ENCODE assay signal across 1 cellular context in genomic region chr5:157143127-157143959, GRCh38.
TF ChIP-seq lines count a peak whose summit lies in the region.

No MANE protein-coding gene starts in this region.

TF ChIP-seq in GM12878, 131 proteins besides CTCF, POLR2A, EP300 and RAD21 (continued from another document):
- TF ChIP-seq, protein P1, sequence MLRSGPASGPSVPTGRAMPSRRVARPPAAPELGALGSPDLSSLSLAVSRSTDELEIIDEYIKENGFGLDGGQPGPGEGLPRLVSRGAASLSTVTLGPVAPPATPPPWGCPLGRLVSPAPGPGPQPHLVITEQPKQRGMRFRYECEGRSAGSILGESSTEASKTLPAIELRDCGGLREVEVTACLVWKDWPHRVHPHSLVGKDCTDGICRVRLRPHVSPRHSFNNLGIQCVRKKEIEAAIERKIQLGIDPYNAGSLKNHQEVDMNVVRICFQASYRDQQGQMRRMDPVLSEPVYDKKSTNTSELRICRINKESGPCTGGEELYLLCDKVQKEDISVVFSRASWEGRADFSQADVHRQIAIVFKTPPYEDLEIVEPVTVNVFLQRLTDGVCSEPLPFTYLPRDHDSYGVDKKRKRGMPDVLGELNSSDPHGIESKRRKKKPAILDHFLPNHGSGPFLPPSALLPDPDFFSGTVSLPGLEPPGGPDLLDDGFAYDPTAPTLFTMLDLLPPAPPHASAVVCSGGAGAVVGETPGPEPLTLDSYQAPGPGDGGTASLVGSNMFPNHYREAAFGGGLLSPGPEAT (IDR thresholded peaks at IDR 0.05; ENCODE audit: low read depth), result no peak
- TF ChIP-seq YY1 (IDR thresholded peaks at IDR 0.05; ENCODE audit: low read depth, low read length), result peak; percentile 69
- no peak for TF ChIP-seq IRF4 (IDR thresholded peaks at IDR 0.05; ENCODE audit: low read depth, low read length)
- no peak for TF ChIP-seq IKZF1 (conservative IDR thresholded peaks at IDR 0.05)
- no peak for TF ChIP-seq SP1 (IDR thresholded peaks at IDR 0.05; ENCODE audit: low read depth, low read length)
- TF ChIP-seq, protein P2, sequence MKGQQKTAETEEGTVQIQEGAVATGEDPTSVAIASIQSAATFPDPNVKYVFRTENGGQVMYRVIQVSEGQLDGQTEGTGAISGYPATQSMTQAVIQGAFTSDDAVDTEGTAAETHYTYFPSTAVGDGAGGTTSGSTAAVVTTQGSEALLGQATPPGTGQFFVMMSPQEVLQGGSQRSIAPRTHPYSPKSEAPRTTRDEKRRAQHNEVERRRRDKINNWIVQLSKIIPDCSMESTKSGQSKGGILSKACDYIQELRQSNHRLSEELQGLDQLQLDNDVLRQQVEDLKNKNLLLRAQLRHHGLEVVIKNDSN (IDR thresholded peaks at IDR 0.05; ENCODE audit: borderline replicate concordance, extremely low read length, insufficient read depth, low read depth, low read length), result no peak
- TF ChIP-seq GABPA (IDR thresholded peaks at IDR 0.05; ENCODE audit: low read depth), result no peak
- no peak for TF ChIP-seq E2F8 (IDR thresholded peaks at IDR 0.05; ENCODE audit: low read depth, partially characterized antibody)
- no peak for TF ChIP-seq WRNIP1 (IDR thresholded peaks at IDR 0.05; ENCODE audit: borderline replicate concordance, low read depth, low read length)
- TF ChIP-seq EGR1 (IDR thresholded peaks at IDR 0.05; ENCODE audit: borderline replicate concordance in 1 of 2, low read depth in 2 of 2, low read length in 2 of 2), result no peak
- TF ChIP-seq STAT3 (IDR thresholded peaks at IDR 0.05; ENCODE audit: low read depth, low read length), result no peak
- TF ChIP-seq BCLAF1 (IDR thresholded peaks at IDR 0.05), result no peak
- no peak for TF ChIP-seq ZNF217 (IDR thresholded peaks at IDR 0.05)
- TF ChIP-seq, protein P3, sequence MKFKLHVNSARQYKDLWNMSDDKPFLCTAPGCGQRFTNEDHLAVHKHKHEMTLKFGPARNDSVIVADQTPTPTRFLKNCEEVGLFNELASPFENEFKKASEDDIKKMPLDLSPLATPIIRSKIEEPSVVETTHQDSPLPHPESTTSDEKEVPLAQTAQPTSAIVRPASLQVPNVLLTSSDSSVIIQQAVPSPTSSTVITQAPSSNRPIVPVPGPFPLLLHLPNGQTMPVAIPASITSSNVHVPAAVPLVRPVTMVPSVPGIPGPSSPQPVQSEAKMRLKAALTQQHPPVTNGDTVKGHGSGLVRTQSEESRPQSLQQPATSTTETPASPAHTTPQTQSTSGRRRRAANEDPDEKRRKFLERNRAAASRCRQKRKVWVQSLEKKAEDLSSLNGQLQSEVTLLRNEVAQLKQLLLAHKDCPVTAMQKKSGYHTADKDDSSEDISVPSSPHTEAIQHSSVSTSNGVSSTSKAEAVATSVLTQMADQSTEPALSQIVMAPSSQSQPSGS (IDR thresholded peaks at IDR 0.05; ENCODE audit: low read length), result 0 out of 2 replicates have a peak, but pooled peaks have one; percentile 37
- TF ChIP-seq, protein P4, sequence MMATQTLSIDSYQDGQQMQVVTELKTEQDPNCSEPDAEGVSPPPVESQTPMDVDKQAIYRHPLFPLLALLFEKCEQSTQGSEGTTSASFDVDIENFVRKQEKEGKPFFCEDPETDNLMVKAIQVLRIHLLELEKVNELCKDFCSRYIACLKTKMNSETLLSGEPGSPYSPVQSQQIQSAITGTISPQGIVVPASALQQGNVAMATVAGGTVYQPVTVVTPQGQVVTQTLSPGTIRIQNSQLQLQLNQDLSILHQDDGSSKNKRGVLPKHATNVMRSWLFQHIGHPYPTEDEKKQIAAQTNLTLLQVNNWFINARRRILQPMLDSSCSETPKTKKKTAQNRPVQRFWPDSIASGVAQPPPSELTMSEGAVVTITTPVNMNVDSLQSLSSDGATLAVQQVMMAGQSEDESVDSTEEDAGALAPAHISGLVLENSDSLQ (IDR thresholded peaks at IDR 0.05), result peak; percentile 48; the same call in 1 of the 2 replicates
- TF ChIP-seq, protein P5, sequence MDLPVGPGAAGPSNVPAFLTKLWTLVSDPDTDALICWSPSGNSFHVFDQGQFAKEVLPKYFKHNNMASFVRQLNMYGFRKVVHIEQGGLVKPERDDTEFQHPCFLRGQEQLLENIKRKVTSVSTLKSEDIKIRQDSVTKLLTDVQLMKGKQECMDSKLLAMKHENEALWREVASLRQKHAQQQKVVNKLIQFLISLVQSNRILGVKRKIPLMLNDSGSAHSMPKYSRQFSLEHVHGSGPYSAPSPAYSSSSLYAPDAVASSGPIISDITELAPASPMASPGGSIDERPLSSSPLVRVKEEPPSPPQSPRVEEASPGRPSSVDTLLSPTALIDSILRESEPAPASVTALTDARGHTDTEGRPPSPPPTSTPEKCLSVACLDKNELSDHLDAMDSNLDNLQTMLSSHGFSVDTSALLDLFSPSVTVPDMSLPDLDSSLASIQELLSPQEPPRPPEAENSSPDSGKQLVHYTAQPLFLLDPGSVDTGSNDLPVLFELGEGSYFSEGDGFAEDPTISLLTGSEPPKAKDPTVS (IDR thresholded peaks at IDR 0.05; ENCODE audit: low read depth, low read length), result 0 out of 2 replicates have a peak, but pooled peaks have one; percentile 24
- TF ChIP-seq SREBF1 (IDR thresholded peaks at IDR 0.05; ENCODE audit: low read length), result no peak
- TF ChIP-seq EED (IDR thresholded peaks at IDR 0.05; ENCODE audit: low read depth), result no peak
- no peak for TF ChIP-seq EZH2 (IDR thresholded peaks at IDR 0.05; ENCODE audit: borderline replicate concordance, control insufficient read depth, low read depth, low read length)
- no peak for TF ChIP-seq ZNF384 (IDR thresholded peaks at IDR 0.05; ENCODE audit: borderline replicate concordance, low read depth, low read length)
- TF ChIP-seq REST (IDR thresholded peaks at IDR 0.05; ENCODE audit: low read depth, low read length), result no peak
- no peak for TF ChIP-seq ESRRA (IDR thresholded peaks at IDR 0.05; ENCODE audit: low read length)
- TF ChIP-seq POLR2AphosphoS2 (IDR thresholded peaks at IDR 0.05; ENCODE audit: low read depth, low read length), result 0 out of 2 replicates have a peak, but pooled peaks have one; percentile 3
- TF ChIP-seq MEF2B (IDR thresholded peaks at IDR 0.05; ENCODE audit: partially characterized antibody, poor library complexity, severe bottlenecking), result no peak
- 0 out of 2 replicates have a peak, but pooled peaks have one; percentile 25 for TF ChIP-seq NFIC (IDR thresholded peaks at IDR 0.05; ENCODE audit: low read depth, low read length)
- TF ChIP-seq TCF7 (IDR thresholded peaks at IDR 0.05; ENCODE audit: borderline replicate concordance), result no peak
- TF ChIP-seq RCOR1 (conservative IDR thresholded peaks at IDR 0.05; ENCODE audit: low read depth, low read length), result no peak
- no peak for TF ChIP-seq CREM (IDR thresholded peaks at IDR 0.05; ENCODE audit: low read depth)
